Comparison of ENCODE assay signal across 10 cellular contexts in genomic region chr15:83284563-83285283, GRCh38. TPM values are rescaled to one million over a fixed set of nuclear protein-coding genes. Genes with fewer than 3 reads are reported as not detected.
DNase-seq lines count a peak whose midpoint lies in the region; ATAC-seq, FAIRE-seq and TF ChIP-seq lines count a peak whose summit lies in the region.
"Had no signal": no experiment of that assay in that cellular context is flagged by ENCODE, and none has a peak within 500 bp of the region (broad histone marks: within the 10 kb centered on the region; RNA-seq: fewer than 3 reads in every experiment).

Gene BNC1 (minus strand): TSS chr15:83284664. CDS start chr15:83284628, 36 bp downstream.

- H3K36me3 Mint-ChIP-seq in activated CD4-positive, alpha-beta T cell treated with anti-CD3 and anti-CD28 coated beads, Interleukin-2, amount 10 ng/mL, durations not matched to agents 24 days and 14 days (ENCODE audit: low read depth), result no peaks in the 10 kb centered on the region
- no peaks in the 10 kb centered on the region for H3K36me3 Mint-ChIP-seq in activated CD4-positive, alpha-beta T cell treated with anti-CD3 and anti-CD28 coated beads, Interleukin-2, amount 10 ng/mL, durations not matched to agents 7 days and 5 days (ENCODE audit: low read depth)

- H3K4me1 ChIP-seq in right lobe of liver, result no peaks in the 10 kb centered on the region
- H3K4me1 ChIP-seq in thoracic aorta (ENCODE audit: control insufficient read depth in 1 of 2, low read depth in 2 of 2), result peaks cover 7 to 9% of the 10 kb centered on the region in 2 donors

- intact Hi-C loops in activated CD4-positive, alpha-beta T cell treated with anti-CD3 and anti-CD28 coated beads, Interleukin-2, amount 10 ng/mL, durations not matched to agents 24 days and 14 days (cut with micrococcal nuclease), result no loop called here
- intact Hi-C loops in right lobe of liver (cut with DNase I), result no loop called here

- peak; percentile 58 for DNase-seq in activated CD4-positive, alpha-beta T cell treated with anti-CD3 and anti-CD28 coated beads, Interleukin-2, amount 10 ng/mL, durations not matched to agents 24 days and 14 days
- no peak for DNase-seq in activated CD4-positive, alpha-beta T cell treated with anti-CD3 and anti-CD28 coated beads, Interleukin-2, amount 10 ng/mL, durations not matched to agents 7 days and 5 days
- DNase-seq in bronchial epithelial cell (ENCODE audit: low read depth), result peak; percentile 74
- DNase-seq in right lobe of liver, result no peak
- no peak for DNase-seq in thoracic aorta (ENCODE audit: low spot score)
- DNase-seq in NCI-H1417 (lab: John Stamatoyannopoulos, UW), result no peak
- DNase-seq in medulla oblongata (ENCODE audit: extremely low spot score), result no peak
- DNase-seq: SHP77 had no signal

- H3K27me3 ChIP-seq in bronchial epithelial cell (ENCODE audit: control insufficient read depth, insufficient read depth, low read length), result no peaks in the 10 kb centered on the region
- peaks cover 0 to 9% of the 10 kb centered on the region in 2 donors for H3K27me3 ChIP-seq in right lobe of liver
- peaks cover 18% of the 10 kb centered on the region for H3K27me3 ChIP-seq in thoracic aorta (replicated peaks; ENCODE audit: insufficient read depth)

- POLR2A ChIA-PET in activated CD4-positive, alpha-beta T cell treated with anti-CD3 and anti-CD28 coated beads, Interleukin-2, amount 10 ng/mL, durations not matched to agents 7 days and 5 days (lab: Charles Lee), result no interaction called here

- H3K9me3 Mint-ChIP-seq in activated CD4-positive, alpha-beta T cell treated with anti-CD3 and anti-CD28 coated beads, Interleukin-2, amount 10 ng/mL, durations not matched to agents 24 days and 14 days, result no peaks in the 10 kb centered on the region
- H3K9me3 Mint-ChIP-seq in activated CD4-positive, alpha-beta T cell treated with anti-CD3 and anti-CD28 coated beads, Interleukin-2, amount 10 ng/mL, durations not matched to agents 7 days and 5 days, result no peaks in the 10 kb centered on the region

- H3K36me3 ChIP-seq in bronchial epithelial cell (ENCODE audit: control insufficient read depth, insufficient read depth, low read length) (peaks cover 1% of the 10 kb centered on the region), right lobe of liver (no peaks in the 10 kb centered on the region), thoracic aorta (no peaks in the 10 kb centered on the region)

- H3K4me3 Mint-ChIP-seq in activated CD4-positive, alpha-beta T cell treated with anti-CD3 and anti-CD28 coated beads, Interleukin-2, amount 10 ng/mL, durations not matched to agents 24 days and 14 days, result peak within 1 kb of the TSS; percentile 65
- no peak within 1 kb of the TSS for H3K4me3 Mint-ChIP-seq in activated CD4-positive, alpha-beta T cell treated with anti-CD3 and anti-CD28 coated beads, Interleukin-2, amount 10 ng/mL, durations not matched to agents 7 days and 5 days

- H3K27ac Mint-ChIP-seq in activated CD4-positive, alpha-beta T cell treated with anti-CD3 and anti-CD28 coated beads, Interleukin-2, amount 10 ng/mL, durations not matched to agents 24 days and 14 days, result no peak within 1 kb of the TSS
- no peak within 1 kb of the TSS for H3K27ac Mint-ChIP-seq in activated CD4-positive, alpha-beta T cell treated with anti-CD3 and anti-CD28 coated beads, Interleukin-2, amount 10 ng/mL, durations not matched to agents 7 days and 5 days

- peaks cover 73% of the 10 kb centered on the region for H3K27me3 Mint-ChIP-seq in activated CD4-positive, alpha-beta T cell treated with anti-CD3 and anti-CD28 coated beads, Interleukin-2, amount 10 ng/mL, durations not matched to agents 24 days and 14 days
- peaks cover 67% of the 10 kb centered on the region for H3K27me3 Mint-ChIP-seq in activated CD4-positive, alpha-beta T cell treated with anti-CD3 and anti-CD28 coated beads, Interleukin-2, amount 10 ng/mL, durations not matched to agents 7 days and 5 days

- ATAC-seq in right lobe of liver, result no peak
- no peak for ATAC-seq in thoracic aorta (ENCODE audit: insufficient number of reproducible peaks, low FRiP score, low read depth)
- no peak for ATAC-seq in GM18907 (IDR thresholded peaks at IDR 0.05; ENCODE audit: unreplicated experiment)

- 2% methylated on average over 7 of the region's 93 CpGs for WGBS in right lobe of liver (ENCODE audit: insufficient coverage, low coverage, low lambda C conversion rate, missing lambda C conversion rate)

- no peaks in the 10 kb centered on the region for H3K9me3 ChIP-seq in right lobe of liver
- H3K9me3 ChIP-seq in thoracic aorta, result no peaks in the 10 kb centered on the region

- no peak for TF ChIP-seq POLR2A in right lobe of liver (IDR thresholded peaks at IDR 0.05)

- CTCF ChIA-PET in activated CD4-positive, alpha-beta T cell treated with anti-CD3 and anti-CD28 coated beads, Interleukin-2, amount 10 ng/mL, durations not matched to agents 7 days and 5 days (lab: Charles Lee), result no interaction called here

- H3K4me3 ChIP-seq in bronchial epithelial cell (ENCODE audit: low read depth, low read length) (peak within 1 kb of the TSS; percentile 73), right lobe of liver (peak within 1 kb of the TSS; percentile 27 to 45 (median 33)), thoracic aorta (peak within 1 kb of the TSS; percentile 67)

- TF ChIP-seq CTCF in bronchial epithelial cell (IDR thresholded peaks at IDR 0.05; ENCODE audit: insufficient read depth, low read length, severe bottlenecking) (no peak), right lobe of liver (IDR thresholded peaks at IDR 0.05) (no peak), thoracic aorta (IDR thresholded peaks at IDR 0.05) (no peak)

- peaks cover 6% of the 10 kb centered on the region for H3K4me1 Mint-ChIP-seq in activated CD4-positive, alpha-beta T cell treated with anti-CD3 and anti-CD28 coated beads, Interleukin-2, amount 10 ng/mL, durations not matched to agents 24 days and 14 days
- peaks cover 3% of the 10 kb centered on the region for H3K4me1 Mint-ChIP-seq in activated CD4-positive, alpha-beta T cell treated with anti-CD3 and anti-CD28 coated beads, Interleukin-2, amount 10 ng/mL, durations not matched to agents 7 days and 5 days

- FAIRE-seq in bronchial epithelial cell (lab: Jason Lieb, UNC), result no peak

- H3K27ac ChIP-seq in right lobe of liver (no peak within 1 kb of the TSS), thoracic aorta (no peak within 1 kb of the TSS)
- H3K27ac ChIP-seq: C4-2B had no signal

RNA-seq across cellular contexts. Expression of gene BNC1, which starts in this region (rescaled TPM):
- total RNA-seq in activated CD4-positive, alpha-beta T cell treated with anti-CD3 and anti-CD28 coated beads, Interleukin-2, amount 10 ng/mL, durations not matched to agents 24 days and 14 days, result not detected in 2 replicates
- not detected for total RNA-seq in activated CD4-positive, alpha-beta T cell treated with anti-CD3 and anti-CD28 coated beads, Interleukin-2, amount 10 ng/mL, durations not matched to agents 7 days and 5 days
- total RNA-seq in bronchial epithelial cell, result 37.6 and 74.2 TPM in 2 replicates
- under 1 TPM in 3 of 6 experiments, not detected in 3; 0.12 to 0.31 (median 0.14) TPM for total RNA-seq in right lobe of liver
- total RNA-seq in thoracic aorta, result 1 to 10 TPM in 1 of 2 donors, under 1 TPM in 1; 0.49 to 1.2 TPM

Comparison
In these comparisons a context has a peak if more than half of its experiments do, and no peak if none do; other contexts are left out.
1. RNA of gene BNC1 (total RNA-seq): 37.6 to 74.2 TPM in bronchial epithelial cell; 0.49 to 1.2 TPM in thoracic aorta, 0.12 to 0.31 TPM in right lobe of liver, not detected in activated CD4-positive, alpha-beta T cell treated with anti-CD3 and anti-CD28 coated beads, Interleukin-2, amount 10 ng/mL, durations not matched to agents 7 days and 5 days and not detected in activated CD4-positive, alpha-beta T cell treated with anti-CD3 and anti-CD28 coated beads, Interleukin-2, amount 10 ng/mL, durations not matched to agents 24 days and 14 days; every median in the first group is over 10 times any median in the second.
2. Peak in DNase-seq in activated CD4-positive, alpha-beta T cell treated with anti-CD3 and anti-CD28 coated beads, Interleukin-2, amount 10 ng/mL, durations not matched to agents 24 days and 14 days; RNA of the gene not detected or under 1 TPM.
3. Peak in every context shown above with its lines, with median percentiles within 50 percentile points of each other: H3K4me3 ChIP-seq.